ENCODE assay signal across 9 cellular contexts in genomic region chr2:150732064-150732463, GRCh38.
DNase-seq lines count a peak whose midpoint lies in the region; ATAC-seq, FAIRE-seq and TF ChIP-seq lines count a peak whose summit lies in the region.
"Had no signal": no experiment of that assay in that cellular context is flagged by ENCODE, and none has a peak within 500 bp of the region (broad histone marks: within the 10 kb centered on the region; RNA-seq: fewer than 3 reads in every experiment).

No MANE protein-coding gene starts in this region.

- H3K4me1 Mint-ChIP-seq in activated T-helper 2 cell treated with anti-CD3 and anti-CD28 coated beads, Interferon-gamma antibody, Interleukin-2, Interleukin-4, amounts not matched to agents 10 μg/mL and 5 μg/mL and 100 μg/mL, durations not matched to agents 14 hours and 24 hours and 36 hours (ENCODE audit: low read depth): no peaks in the 10 kb centered on the region

- no peak overlapping the region for H3K27ac Mint-ChIP-seq in activated T-helper 2 cell treated with anti-CD3 and anti-CD28 coated beads, Interferon-gamma antibody, Interleukin-2, Interleukin-4, amounts not matched to agents 10 μg/mL and 5 μg/mL and 100 μg/mL, durations not matched to agents 14 hours and 24 hours and 36 hours

- DNase-seq in bronchial epithelial cell (ENCODE audit: low read depth) (peak; percentile 79), renal cortical epithelial cell (ENCODE audit: low read depth) (peak; percentile 93), GF-D8 (lab: John Stamatoyannopoulos, UW) (no peak)
- DNase-seq in activated naive CD4-positive, alpha-beta T cell treated with Interleukin-2 at 50 U/mL for 16 hours: no peak
- DNase-seq in activated T-helper 2 cell treated with anti-CD3 and anti-CD28 coated beads, Interferon-gamma antibody, Interleukin-2, Interleukin-4, amounts not matched to agents 10 μg/mL and 5 μg/mL and 100 μg/mL, durations not matched to agents 14 hours and 24 hours and 36 hours (ENCODE audit: low spot score): no peak
- DNase-seq: stimulated activated CD4-positive, alpha-beta T cell treated with anti-CD3 and anti-CD28 coated beads, Interleukin-1b, Interleukin-23, amount 100 ng/mL, for 48 hours had no signal

- no peak overlapping the region for H3K4me3 ChIP-seq in bronchial epithelial cell (ENCODE audit: low read depth, low read length)
- H3K4me3 ChIP-seq: coronary artery had no signal

- H3K9me3 Mint-ChIP-seq in activated T-helper 2 cell treated with anti-CD3 and anti-CD28 coated beads, Interferon-gamma antibody, Interleukin-2, Interleukin-4, amounts not matched to agents 10 μg/mL and 5 μg/mL and 100 μg/mL, durations not matched to agents 14 hours and 24 hours and 36 hours: no peaks in the 10 kb centered on the region

- no peak for TF ChIP-seq CTCF in bronchial epithelial cell (IDR thresholded peaks at IDR 0.05; ENCODE audit: insufficient read depth, low read length, severe bottlenecking)

- H3K36me3 ChIP-seq in bronchial epithelial cell (ENCODE audit: control insufficient read depth, insufficient read depth, low read length): no peaks in the 10 kb centered on the region

- H3K4me3 Mint-ChIP-seq in activated T-helper 2 cell treated with anti-CD3 and anti-CD28 coated beads, Interferon-gamma antibody, Interleukin-2, Interleukin-4, amounts not matched to agents 10 μg/mL and 5 μg/mL and 100 μg/mL, durations not matched to agents 14 hours and 24 hours and 36 hours (ENCODE audit: low read depth): no peak overlapping the region

- ATAC-seq in GM18519 (IDR thresholded peaks at IDR 0.05; ENCODE audit: low FRiP score, unreplicated experiment) (peak; percentile 52), HG03457 (IDR thresholded peaks at IDR 0.05; ENCODE audit: unreplicated experiment) (peak; percentile 54)

- FAIRE-seq in bronchial epithelial cell (lab: Jason Lieb, UNC): no peak

- no peaks in the 10 kb centered on the region for H3K36me3 Mint-ChIP-seq in activated T-helper 2 cell treated with anti-CD3 and anti-CD28 coated beads, Interferon-gamma antibody, Interleukin-2, Interleukin-4, amounts not matched to agents 10 μg/mL and 5 μg/mL and 100 μg/mL, durations not matched to agents 14 hours and 24 hours and 36 hours (ENCODE audit: low read depth)

- no peaks in the 10 kb centered on the region for H3K27me3 ChIP-seq in bronchial epithelial cell (ENCODE audit: control insufficient read depth, insufficient read depth, low read length)

- intact Hi-C loops in activated T-helper 2 cell treated with anti-CD3 and anti-CD28 coated beads, Interferon-gamma antibody, Interleukin-2, Interleukin-4, amounts not matched to agents 10 μg/mL and 5 μg/mL and 100 μg/mL, durations not matched to agents 14 hours and 24 hours and 36 hours (cut with micrococcal nuclease): no loop called here

- no peaks in the 10 kb centered on the region for H3K27me3 Mint-ChIP-seq in activated T-helper 2 cell treated with anti-CD3 and anti-CD28 coated beads, Interferon-gamma antibody, Interleukin-2, Interleukin-4, amounts not matched to agents 10 μg/mL and 5 μg/mL and 100 μg/mL, durations not matched to agents 14 hours and 24 hours and 36 hours (ENCODE audit: low read depth)

Comparison
In these comparisons a context has a peak if more than half of its experiments do, and no peak if none do; other contexts are left out.
1. DNase-seq: peak in bronchial epithelial cell (single experiment) and renal cortical epithelial cell (single experiment); none in GF-D8 (single experiment), activated naive CD4-positive, alpha-beta T cell treated with Interleukin-2 at 50 U/mL for 16 hours (single experiment) and activated T-helper 2 cell treated with anti-CD3 and anti-CD28 coated beads, Interferon-gamma antibody, Interleukin-2, Interleukin-4, amounts not matched to agents 10 μg/mL and 5 μg/mL and 100 μg/mL, durations not matched to agents 14 hours and 24 hours and 36 hours (single experiment).